In genomic region chr20:3821996-3822395, GRCh38 we compare ENCODE assay signal across 2 cellular contexts.
TF ChIP-seq lines count a peak whose summit lies in the region.

No MANE protein-coding gene starts in this region.

TF ChIP-seq in SK-N-SH, 30 proteins besides CTCF, POLR2A, EP300 and RAD21:
- no peak for TF ChIP-seq MXI1 (IDR thresholded peaks at IDR 0.05; ENCODE audit: low read depth, low read length)
- no peak for TF ChIP-seq USF1 (IDR thresholded peaks at IDR 0.05; ENCODE audit: borderline replicate concordance, low read depth)
- TF ChIP-seq NFIC (IDR thresholded peaks at IDR 0.05; ENCODE audit: borderline replicate concordance): no peak
- no peak for TF ChIP-seq RXRA (IDR thresholded peaks at IDR 0.05; ENCODE audit: borderline replicate concordance, low read depth)
- TF ChIP-seq GABPA (IDR thresholded peaks at IDR 0.05; ENCODE audit: low read depth): no peak
- TF ChIP-seq JUND (IDR thresholded peaks at IDR 0.05): no peak

TF ChIP-seq in SK-N-SH treated with all-trans-retinoic acid at 6 μM for 48 hours, 23 proteins besides CTCF, POLR2A, EP300 and RAD21:
- no peak for TF ChIP-seq POU6F1 (CRISPR knock-in tag; IDR thresholded peaks at IDR 0.05; ENCODE audit: borderline replicate concordance, low read depth)
- TF ChIP-seq ARNTL (CRISPR knock-in tag; IDR thresholded peaks at IDR 0.05; ENCODE audit: borderline replicate concordance, low read depth): no peak
- TF ChIP-seq PPARA (CRISPR knock-in tag; IDR thresholded peaks at IDR 0.05; ENCODE audit: borderline replicate concordance): no peak
- TF ChIP-seq ZNF70 (CRISPR knock-in tag; IDR thresholded peaks at IDR 0.05): no peak
- TF ChIP-seq ESRRG (CRISPR knock-in tag; IDR thresholded peaks at IDR 0.05): no peak
- no peak for TF ChIP-seq ZFP30 (CRISPR knock-in tag; IDR thresholded peaks at IDR 0.05)
- TF ChIP-seq ZC3H10 (CRISPR knock-in tag; IDR thresholded peaks at IDR 0.05): no peak
- TF ChIP-seq ZFP3 (CRISPR knock-in tag; IDR thresholded peaks at IDR 0.05): no peak
- TF ChIP-seq CSDC2 (CRISPR knock-in tag; IDR thresholded peaks at IDR 0.05): no peak
- TF ChIP-seq TSHZ2 (CRISPR knock-in tag; IDR thresholded peaks at IDR 0.05): no peak
- no peak for TF ChIP-seq TCF4 (CRISPR knock-in tag; IDR thresholded peaks at IDR 0.05; ENCODE audit: borderline replicate concordance)
- TF ChIP-seq ISL1 (CRISPR knock-in tag; IDR thresholded peaks at IDR 0.05): no peak
- no peak for TF ChIP-seq CSRNP3 (CRISPR knock-in tag; IDR thresholded peaks at IDR 0.05)
- TF ChIP-seq OSR1 (CRISPR knock-in tag; IDR thresholded peaks at IDR 0.05): no peak
- TF ChIP-seq GLIS3 (CRISPR knock-in tag; IDR thresholded peaks at IDR 0.05): no peak
- TF ChIP-seq CREB5 (CRISPR knock-in tag; IDR thresholded peaks at IDR 0.05; ENCODE audit: low read depth): no peak
- no peak for TF ChIP-seq ZNF565 (CRISPR knock-in tag; conservative IDR thresholded peaks at IDR 0.05; ENCODE audit: low read depth)
- no peak for TF ChIP-seq RARB (CRISPR knock-in tag; IDR thresholded peaks at IDR 0.05)
TF ChIP-seq in SK-N-SH treated with all-trans-retinoic acid at 6 μM for 48 hours: peak in this region for 0.
